Comparison of ENCODE assay signal across 1 cellular context in genomic region chr3:184912166-184912565, GRCh38.
TF ChIP-seq lines count a peak whose summit lies in the region.

No MANE protein-coding gene starts in this region.

TF ChIP-seq in WTC11, 78 proteins besides CTCF, POLR2A, EP300 and RAD21 (continued from another document):
- TF ChIP-seq, protein P1, sequence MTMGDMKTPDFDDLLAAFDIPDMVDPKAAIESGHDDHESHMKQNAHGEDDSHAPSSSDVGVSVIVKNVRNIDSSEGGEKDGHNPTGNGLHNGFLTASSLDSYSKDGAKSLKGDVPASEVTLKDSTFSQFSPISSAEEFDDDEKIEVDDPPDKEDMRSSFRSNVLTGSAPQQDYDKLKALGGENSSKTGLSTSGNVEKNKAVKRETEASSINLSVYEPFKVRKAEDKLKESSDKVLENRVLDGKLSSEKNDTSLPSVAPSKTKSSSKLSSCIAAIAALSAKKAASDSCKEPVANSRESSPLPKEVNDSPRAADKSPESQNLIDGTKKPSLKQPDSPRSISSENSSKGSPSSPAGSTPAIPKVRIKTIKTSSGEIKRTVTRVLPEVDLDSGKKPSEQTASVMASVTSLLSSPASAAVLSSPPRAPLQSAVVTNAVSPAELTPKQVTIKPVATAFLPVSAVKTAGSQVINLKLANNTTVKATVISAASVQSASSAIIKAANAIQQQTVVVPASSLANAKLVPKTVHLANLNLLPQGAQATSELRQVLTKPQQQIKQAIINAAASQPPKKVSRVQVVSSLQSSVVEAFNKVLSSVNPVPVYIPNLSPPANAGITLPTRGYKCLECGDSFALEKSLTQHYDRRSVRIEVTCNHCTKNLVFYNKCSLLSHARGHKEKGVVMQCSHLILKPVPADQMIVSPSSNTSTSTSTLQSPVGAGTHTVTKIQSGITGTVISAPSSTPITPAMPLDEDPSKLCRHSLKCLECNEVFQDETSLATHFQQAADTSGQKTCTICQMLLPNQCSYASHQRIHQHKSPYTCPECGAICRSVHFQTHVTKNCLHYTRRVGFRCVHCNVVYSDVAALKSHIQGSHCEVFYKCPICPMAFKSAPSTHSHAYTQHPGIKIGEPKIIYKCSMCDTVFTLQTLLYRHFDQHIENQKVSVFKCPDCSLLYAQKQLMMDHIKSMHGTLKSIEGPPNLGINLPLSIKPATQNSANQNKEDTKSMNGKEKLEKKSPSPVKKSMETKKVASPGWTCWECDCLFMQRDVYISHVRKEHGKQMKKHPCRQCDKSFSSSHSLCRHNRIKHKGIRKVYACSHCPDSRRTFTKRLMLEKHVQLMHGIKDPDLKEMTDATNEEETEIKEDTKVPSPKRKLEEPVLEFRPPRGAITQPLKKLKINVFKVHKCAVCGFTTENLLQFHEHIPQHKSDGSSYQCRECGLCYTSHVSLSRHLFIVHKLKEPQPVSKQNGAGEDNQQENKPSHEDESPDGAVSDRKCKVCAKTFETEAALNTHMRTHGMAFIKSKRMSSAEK (CRISPR knock-in tag; IDR thresholded peaks at IDR 0.05; ENCODE audit: borderline replicate concordance), result no peak
- no peak for TF ChIP-seq TEAD1 (CRISPR knock-in tag; IDR thresholded peaks at IDR 0.05)
- no peak for TF ChIP-seq NFATC4 (CRISPR knock-in tag; IDR thresholded peaks at IDR 0.05)
- no peak for TF ChIP-seq MAX (CRISPR knock-in tag; IDR thresholded peaks at IDR 0.05)
- no peak for TF ChIP-seq SMAD3 (CRISPR knock-in tag; IDR thresholded peaks at IDR 0.05; ENCODE audit: borderline replicate concordance)
- TF ChIP-seq GABPB1 (CRISPR knock-in tag; IDR thresholded peaks at IDR 0.05), result no peak
- TF ChIP-seq RELA (CRISPR knock-in tag; IDR thresholded peaks at IDR 0.05; ENCODE audit: borderline replicate concordance), result no peak
- TF ChIP-seq, protein P2, sequence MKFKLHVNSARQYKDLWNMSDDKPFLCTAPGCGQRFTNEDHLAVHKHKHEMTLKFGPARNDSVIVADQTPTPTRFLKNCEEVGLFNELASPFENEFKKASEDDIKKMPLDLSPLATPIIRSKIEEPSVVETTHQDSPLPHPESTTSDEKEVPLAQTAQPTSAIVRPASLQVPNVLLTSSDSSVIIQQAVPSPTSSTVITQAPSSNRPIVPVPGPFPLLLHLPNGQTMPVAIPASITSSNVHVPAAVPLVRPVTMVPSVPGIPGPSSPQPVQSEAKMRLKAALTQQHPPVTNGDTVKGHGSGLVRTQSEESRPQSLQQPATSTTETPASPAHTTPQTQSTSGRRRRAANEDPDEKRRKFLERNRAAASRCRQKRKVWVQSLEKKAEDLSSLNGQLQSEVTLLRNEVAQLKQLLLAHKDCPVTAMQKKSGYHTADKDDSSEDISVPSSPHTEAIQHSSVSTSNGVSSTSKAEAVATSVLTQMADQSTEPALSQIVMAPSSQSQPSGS (CRISPR knock-in tag; IDR thresholded peaks at IDR 0.05; ENCODE audit: borderline replicate concordance, low read depth), result no peak
- TF ChIP-seq ERG (CRISPR knock-in tag; IDR thresholded peaks at IDR 0.05), result no peak
